ENCODE assay signal across 15 cellular contexts in genomic region chr3:42674151-42674550, GRCh38. TPM values are rescaled to one million over a fixed set of nuclear protein-coding genes. Genes with fewer than 3 reads are reported as not detected.
DNase-seq lines count a peak whose midpoint lies in the region; ATAC-seq and TF ChIP-seq lines count a peak whose summit lies in the region.
"Had no signal": no experiment of that assay in that cellular context is flagged by ENCODE, and none has a peak within 500 bp of the region (broad histone marks: within the 10 kb centered on the region; RNA-seq: fewer than 3 reads in every experiment).

No MANE protein-coding gene starts in this region.

- H3K4me2 ChIP-seq in PC-3 (ENCODE audit: low read length): no peak overlapping the region

- no peaks in the 10 kb centered on the region for H3K9me2 ChIP-seq in PC-3 (replicated peaks; ENCODE audit: low read length)

- no peak overlapping the region for H3K9ac ChIP-seq in PC-3 (ENCODE audit: low read length)
- H3K9ac ChIP-seq: BLaER1 treated with 17β-estradiol and CSF1 and Interleukin-3, amounts not matched to agents 10 nM and 100 nM had no signal

- TF ChIP-seq CTCF in LNCaP clone FGC (IDR thresholded peaks at IDR 0.05; ENCODE audit: control insufficient read depth, extremely low read depth, insufficient read depth) (no peak), PC-3 (conservative IDR thresholded peaks at IDR 0.05; ENCODE audit: low read depth, low read length) (no peak), GM10248 (IDR thresholded peaks at IDR 0.05; ENCODE audit: control extremely low read depth, extremely low read depth, low read depth, missing control alignments) (no peak)

- H3K27me3 ChIP-seq in PC-3 (ENCODE audit: low read length): no peaks in the 10 kb centered on the region
- H3K27me3 ChIP-seq: BLaER1 treated with 17β-estradiol and CSF1 and Interleukin-3, amounts not matched to agents 10 nM and 100 nM had no signal

- intact Hi-C loops in PC-3 (cut with micrococcal nuclease): no loop called here

- H2AFZ ChIP-seq in PC-3 (ENCODE audit: low read length): no peak overlapping the region

- POLR2A ChIA-PET in PC-3 (lab: Charles Lee; ENCODE audit: unreplicated experiment): no interaction called here
- POLR2A ChIA-PET in GM10248 (lab: Yijun Ruan, JAX): no interaction called here

- no peaks in the 10 kb centered on the region for H3F3A ChIP-seq in PC-3 (ENCODE audit: low read length, unreplicated experiment)

- no peak overlapping the region for H3K4me3 ChIP-seq in LNCaP clone FGC (ENCODE audit: low read depth, low read length)
- no peak overlapping the region for H3K4me3 ChIP-seq in PC-3 (ENCODE audit: low read length)
- H3K4me3 ChIP-seq: BLaER1 treated with 17β-estradiol and CSF1 and Interleukin-3, amounts not matched to agents 10 nM and 100 nM had no signal

- no peak overlapping the region for H3K27ac ChIP-seq in PC-3 (ENCODE audit: low read length)

- ATAC-seq in PC-3: peak; percentile 42
- ATAC-seq: CD8-positive, alpha-beta T cell had no signal

- no peaks in the 10 kb centered on the region for H3K36me3 ChIP-seq in PC-3 (ENCODE audit: low read depth, low read length)
- H3K36me3 ChIP-seq: BLaER1 treated with 17β-estradiol and CSF1 and Interleukin-3, amounts not matched to agents 10 nM and 100 nM had no signal

- CTCF ChIA-PET in PC-3 (lab: Charles Lee) (no interaction called here), GM10248 (lab: Yijun Ruan, JAX) (no interaction called here)

- BruUV-seq in PC-3 (replicated peaks; lab: Mats Ljungman, UMichigan): no TSS peak

- H3K9me3 ChIP-seq in PC-3 (ENCODE audit: low read length): peaks cover 3% of the 10 kb centered on the region; the same call in 1 of the 2 replicates

- DNase-seq in NCI-H1694 (lab: John Stamatoyannopoulos, UW) (peak; percentile 59), NCI-H1694 treated with DMSO at 0.1 percent for 48 hours (lab: John Stamatoyannopoulos, UW) (no peak), LNCaP clone FGC (ENCODE audit: low read depth) (peak; percentile 19), PC-3 (peak; percentile 42), iris pigment epithelial cell (ENCODE audit: low read depth) (peak; percentile 27), NCI-H2227 (lab: John Stamatoyannopoulos, UW; ENCODE audit: unreplicated experiment) (no peak), GM10248 (ENCODE audit: extremely low spot score) (no peak)
- DNase-seq: 8988T; Calu3; CD8-positive, alpha-beta T cell; GOT3; H7; IMR-90 had no signal

- no peaks in the 10 kb centered on the region for H4K20me1 ChIP-seq in PC-3 (ENCODE audit: low read length)
- H4K20me1 ChIP-seq: BLaER1 treated with 17β-estradiol and CSF1 and Interleukin-3, amounts not matched to agents 10 nM and 100 nM had no signal

- no peaks in the 10 kb centered on the region for H3K79me2 ChIP-seq in PC-3 (ENCODE audit: low read length)

- H3K4me1 ChIP-seq in PC-3 (ENCODE audit: insufficient read depth, low read length): no peaks in the 10 kb centered on the region; the same call in 1 of the 2 replicates

RNA-seq across cellular contexts. Expression of gene KLHL40, which starts 11.2 kb away (rescaled TPM):
- total RNA-seq in PC-3 (2014; rRNA removed): not detected in 2 replicates
- total RNA-seq: B cell; Calu3; CD8-positive, alpha-beta T cell; H7; IMR-90 had no signal

RNA-seq across cellular contexts. Expression of gene ZBTB47, which starts 20.7 kb away (rescaled TPM):
- 9.5 and 10.8 TPM in 2 replicates for total RNA-seq in PC-3 (2014; rRNA removed)

RNA-seq across cellular contexts. Expression of gene HHATL, which starts 28.4 kb away (rescaled TPM):
- not detected in 2 replicates for total RNA-seq in PC-3 (2014; rRNA removed)
- total RNA-seq: B cell; Calu3; CD8-positive, alpha-beta T cell; H7; IMR-90 had no signal

Comparison
In these comparisons a context has a peak if more than half of its experiments do, and no peak if none do; other contexts are left out.
1. DNase-seq: peak in NCI-H1694 (single experiment), LNCaP clone FGC (single experiment), PC-3 (single experiment) and iris pigment epithelial cell (single experiment); none in NCI-H1694 treated with DMSO at 0.1 percent for 48 hours (single experiment), NCI-H2227 (single experiment) and GM10248 (single experiment).